In genomic region chr2:156157670-156158069, GRCh38 we compare ENCODE assay signal across 1 cellular context.
TF ChIP-seq lines count a peak whose summit lies in the region.

No MANE protein-coding gene starts in this region.

TF ChIP-seq in HepG2, 621 proteins besides CTCF, POLR2A, EP300 and RAD21 (continued from another document):
- TF ChIP-seq ZNF713 (CRISPR knock-in tag; IDR thresholded peaks at IDR 0.05), result no peak
- TF ChIP-seq EHMT2 (IDR thresholded peaks at IDR 0.05; ENCODE audit: borderline replicate concordance, low read depth, low read length), result no peak
- no peak for TF ChIP-seq IRX3 (CRISPR knock-in tag; IDR thresholded peaks at IDR 0.05; ENCODE audit: borderline replicate concordance, low read depth)
- TF ChIP-seq TRAFD1 (CRISPR knock-in tag; IDR thresholded peaks at IDR 0.05; ENCODE audit: borderline replicate concordance), result no peak
- TF ChIP-seq ZNF556 (CRISPR knock-in tag; IDR thresholded peaks at IDR 0.05; ENCODE audit: borderline replicate concordance), result no peak
- TF ChIP-seq SCMH1 (CRISPR knock-in tag; IDR thresholded peaks at IDR 0.05; ENCODE audit: borderline replicate concordance), result no peak
- TF ChIP-seq ZNF746 (CRISPR knock-in tag; IDR thresholded peaks at IDR 0.05), result no peak
- no peak for TF ChIP-seq FOSL1 (CRISPR knock-in tag; IDR thresholded peaks at IDR 0.05; ENCODE audit: borderline replicate concordance)
